In genomic region chr6:157613011-157613522, GRCh38 we compare ENCODE assay signal across 10 cellular contexts.
DNase-seq lines count a peak whose midpoint lies in the region; TF ChIP-seq lines count a peak whose summit lies in the region.
"Had no signal": no experiment of that assay in that cellular context is flagged by ENCODE, and none has a peak within 500 bp of the region (broad histone marks: within the 10 kb centered on the region; RNA-seq: fewer than 3 reads in every experiment).

No MANE protein-coding gene starts in this region.

- TF ChIP-seq CTCF in BJ (IDR thresholded peaks at IDR 0.05; ENCODE audit: insufficient read depth, low read depth, low read length), result no peak
- TF ChIP-seq CTCF in astrocyte of the spinal cord (IDR thresholded peaks at IDR 0.05; ENCODE audit: low read depth, low read length), result no peak
- no peak for TF ChIP-seq CTCF in esophagus muscularis mucosa (IDR thresholded peaks at IDR 0.05)
- TF ChIP-seq CTCF in glutamatergic neuron (IDR thresholded peaks at IDR 0.05; ENCODE audit: partially characterized antibody, unreplicated experiment), result no peak

- no peak overlapping the region for H3K4me3 ChIP-seq in BJ (ENCODE audit: low read depth, low read length)
- peak overlapping the region; percentile 16 for H3K4me3 ChIP-seq in MG63
- H3K4me3 ChIP-seq in astrocyte of the spinal cord (ENCODE audit: low read depth, low read length), result peak overlapping the region; percentile 8
- H3K4me3 ChIP-seq in esophagus muscularis mucosa, result no peak overlapping the region

- H3K27me3 Mint-ChIP-seq in glutamatergic neuron (ENCODE audit: unreplicated experiment), result peaks cover 6% of the 10 kb centered on the region

- no peaks in the 10 kb centered on the region for H3K4me1 Mint-ChIP-seq in glutamatergic neuron (ENCODE audit: low read depth, unreplicated experiment)

- no peak overlapping the region for H3K27ac Mint-ChIP-seq in glutamatergic neuron (ENCODE audit: unreplicated experiment)
- H3K27ac Mint-ChIP-seq: endodermal cell had no signal

- no peak for TF ChIP-seq EP300 in esophagus muscularis mucosa (IDR thresholded peaks at IDR 0.05)

- in situ Hi-C loops in astrocyte of the spinal cord (cut with HindIII; ENCODE audit: low sequenced_read_pairs), result no loop called here

- H3K4me1 ChIP-seq in esophagus muscularis mucosa, result no peaks in the 10 kb centered on the region

- H3K9me3 ChIP-seq in MG63 (no peaks in the 10 kb centered on the region), esophagus muscularis mucosa (no peaks in the 10 kb centered on the region)

- H3K9me3 Mint-ChIP-seq in glutamatergic neuron (ENCODE audit: unreplicated experiment), result no peaks in the 10 kb centered on the region
- H3K9me3 Mint-ChIP-seq: endodermal cell had no signal

- no peak for TF ChIP-seq POLR2A in esophagus muscularis mucosa (IDR thresholded peaks at IDR 0.05; ENCODE audit: low read depth)

- H3K36me3 Mint-ChIP-seq in glutamatergic neuron (ENCODE audit: unreplicated experiment), result no peaks in the 10 kb centered on the region

- DNase-seq in BJ (ENCODE audit: low read depth) (peak; percentile 46), MG63 (peak; percentile 61), astrocyte of the spinal cord (ENCODE audit: low read depth, low spot score) (peak; percentile 84), lung microvascular endothelial cell (ENCODE audit: low read depth in 2 of 2) (peak; percentile 37 to 90), esophagus muscularis mucosa (ENCODE audit: extremely low spot score) (no peak), D341Med (ENCODE audit: low spot score) (no peak), glutamatergic neuron (no peak)
- DNase-seq in effector CD4-positive, alpha-beta T cell, result no peak
- DNase-seq: endodermal cell, NCI-H82 had no signal

- H3K36me3 ChIP-seq in BJ (ENCODE audit: control insufficient read depth, insufficient read depth, low read length), result no peaks in the 10 kb centered on the region
- no peaks in the 10 kb centered on the region for H3K36me3 ChIP-seq in MG63
- H3K36me3 ChIP-seq in esophagus muscularis mucosa, result peaks cover 0 to 4% (median 0%) of the 10 kb centered on the region in 4 donors

- WGBS in esophagus muscularis mucosa, result 91% methylated on average over 7 of the region's 7 CpGs

- no peak overlapping the region for H3K4me3 Mint-ChIP-seq in glutamatergic neuron (ENCODE audit: unreplicated experiment)
- H3K4me3 Mint-ChIP-seq: endodermal cell had no signal

- intact Hi-C loops in esophagus muscularis mucosa (cut with DNase I), result no loop called here

- no peaks in the 10 kb centered on the region for H3K27me3 ChIP-seq in BJ (ENCODE audit: control insufficient read depth, insufficient read depth, low read length)
- H3K27me3 ChIP-seq in MG63, result no peaks in the 10 kb centered on the region
- H3K27me3 ChIP-seq in esophagus muscularis mucosa, result no peaks in the 10 kb centered on the region

- POLR2A ChIA-PET in BJ (lab: Charles Lee), result interaction anchor here (0.6 to 0.7 kb wide), 2 partner anchors 218 to 257 kb away, joined by 3 to 4 read pairs; no protein-coding TSS in a partner anchor

- H3K27ac ChIP-seq in esophagus muscularis mucosa (replicated peaks in 1 of 4), result no peak overlapping the region

- CTCF ChIA-PET in BJ (lab: Yijun Ruan, JAX), result interaction anchor here (0.6 to 1.5 kb wide), 5 partner anchors 9 to 1080 kb away, joined by 3 to 4 read pairs (median 3); no protein-coding TSS in a partner anchor

Comparison
In these comparisons a context has a peak if more than half of its experiments do, and no peak if none do; other contexts are left out.
1. DNase-seq: peak in BJ (single experiment), MG63 (single experiment), astrocyte of the spinal cord (single experiment) and lung microvascular endothelial cell (2 of 2); none in esophagus muscularis mucosa (single experiment), D341Med (single experiment), effector CD4-positive, alpha-beta T cell (single experiment) and glutamatergic neuron (single experiment).
2. H3K4me3 ChIP-seq: peak in MG63 (single experiment) and astrocyte of the spinal cord (single experiment); none in BJ (single experiment) and esophagus muscularis mucosa (0 of 4).